Comparison of ENCODE assay signal across 1 cellular context in the genomic region with DNA sequence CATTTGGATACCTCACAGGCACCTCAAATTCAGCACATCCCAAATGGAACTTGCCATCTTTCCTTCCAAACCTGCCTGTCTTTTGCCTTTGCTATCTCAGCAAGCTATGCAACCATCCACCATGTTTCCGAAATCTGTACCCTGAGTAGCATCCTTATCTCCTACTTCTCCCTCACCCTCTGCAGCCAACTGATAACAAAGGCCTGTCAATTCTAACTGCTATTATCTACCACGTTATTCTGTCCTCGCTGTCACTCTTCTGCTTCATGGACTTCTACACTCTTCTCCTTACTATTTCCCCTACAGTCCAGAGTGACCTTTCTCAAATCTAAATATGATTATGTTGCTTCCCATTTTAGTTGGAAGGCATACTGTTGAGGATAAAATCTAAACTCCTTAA.
TF ChIP-seq lines count a peak whose summit lies in the region.

No MANE protein-coding gene starts in this region.

TF ChIP-seq in K562, 482 proteins besides CTCF, POLR2A, EP300 and RAD21 (continued from another document and continues in another):
- TF ChIP-seq, protein P1, sequence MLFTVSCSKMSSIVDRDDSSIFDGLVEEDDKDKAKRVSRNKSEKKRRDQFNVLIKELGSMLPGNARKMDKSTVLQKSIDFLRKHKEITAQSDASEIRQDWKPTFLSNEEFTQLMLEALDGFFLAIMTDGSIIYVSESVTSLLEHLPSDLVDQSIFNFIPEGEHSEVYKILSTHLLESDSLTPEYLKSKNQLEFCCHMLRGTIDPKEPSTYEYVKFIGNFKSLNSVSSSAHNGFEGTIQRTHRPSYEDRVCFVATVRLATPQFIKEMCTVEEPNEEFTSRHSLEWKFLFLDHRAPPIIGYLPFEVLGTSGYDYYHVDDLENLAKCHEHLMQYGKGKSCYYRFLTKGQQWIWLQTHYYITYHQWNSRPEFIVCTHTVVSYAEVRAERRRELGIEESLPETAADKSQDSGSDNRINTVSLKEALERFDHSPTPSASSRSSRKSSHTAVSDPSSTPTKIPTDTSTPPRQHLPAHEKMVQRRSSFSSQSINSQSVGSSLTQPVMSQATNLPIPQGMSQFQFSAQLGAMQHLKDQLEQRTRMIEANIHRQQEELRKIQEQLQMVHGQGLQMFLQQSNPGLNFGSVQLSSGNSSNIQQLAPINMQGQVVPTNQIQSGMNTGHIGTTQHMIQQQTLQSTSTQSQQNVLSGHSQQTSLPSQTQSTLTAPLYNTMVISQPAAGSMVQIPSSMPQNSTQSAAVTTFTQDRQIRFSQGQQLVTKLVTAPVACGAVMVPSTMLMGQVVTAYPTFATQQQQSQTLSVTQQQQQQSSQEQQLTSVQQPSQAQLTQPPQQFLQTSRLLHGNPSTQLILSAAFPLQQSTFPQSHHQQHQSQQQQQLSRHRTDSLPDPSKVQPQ (CRISPR knock-in tag; IDR thresholded peaks at IDR 0.05; ENCODE audit: borderline replicate concordance) = no peak
- TF ChIP-seq YBX1 (IDR thresholded peaks at IDR 0.05) = no peak
- no peak for TF ChIP-seq U2AF1 (optimal IDR thresholded peaks at IDR 0.05; ENCODE audit: low read depth, low read length)
- no peak for TF ChIP-seq PCBP2 (IDR thresholded peaks at IDR 0.05; ENCODE audit: low read depth, low read length, poor library complexity, severe bottlenecking)
- TF ChIP-seq GATAD2B (IDR thresholded peaks at IDR 0.05; ENCODE audit: borderline replicate concordance) = no peak
- peak; percentile 86 for TF ChIP-seq TCF3 (CRISPR knock-in tag; IDR thresholded peaks at IDR 0.05)
- TF ChIP-seq, protein P2, sequence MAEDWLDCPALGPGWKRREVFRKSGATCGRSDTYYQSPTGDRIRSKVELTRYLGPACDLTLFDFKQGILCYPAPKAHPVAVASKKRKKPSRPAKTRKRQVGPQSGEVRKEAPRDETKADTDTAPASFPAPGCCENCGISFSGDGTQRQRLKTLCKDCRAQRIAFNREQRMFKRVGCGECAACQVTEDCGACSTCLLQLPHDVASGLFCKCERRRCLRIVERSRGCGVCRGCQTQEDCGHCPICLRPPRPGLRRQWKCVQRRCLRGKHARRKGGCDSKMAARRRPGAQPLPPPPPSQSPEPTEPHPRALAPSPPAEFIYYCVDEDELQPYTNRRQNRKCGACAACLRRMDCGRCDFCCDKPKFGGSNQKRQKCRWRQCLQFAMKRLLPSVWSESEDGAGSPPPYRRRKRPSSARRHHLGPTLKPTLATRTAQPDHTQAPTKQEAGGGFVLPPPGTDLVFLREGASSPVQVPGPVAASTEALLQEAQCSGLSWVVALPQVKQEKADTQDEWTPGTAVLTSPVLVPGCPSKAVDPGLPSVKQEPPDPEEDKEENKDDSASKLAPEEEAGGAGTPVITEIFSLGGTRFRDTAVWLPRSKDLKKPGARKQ (CRISPR knock-in tag; IDR thresholded peaks at IDR 0.05) = no peak
- peak; percentile 74; the same call in 1 of the 2 replicates for TF ChIP-seq PYGO2 (tag; IDR thresholded peaks at IDR 0.05)
- TF ChIP-seq, protein P3, sequence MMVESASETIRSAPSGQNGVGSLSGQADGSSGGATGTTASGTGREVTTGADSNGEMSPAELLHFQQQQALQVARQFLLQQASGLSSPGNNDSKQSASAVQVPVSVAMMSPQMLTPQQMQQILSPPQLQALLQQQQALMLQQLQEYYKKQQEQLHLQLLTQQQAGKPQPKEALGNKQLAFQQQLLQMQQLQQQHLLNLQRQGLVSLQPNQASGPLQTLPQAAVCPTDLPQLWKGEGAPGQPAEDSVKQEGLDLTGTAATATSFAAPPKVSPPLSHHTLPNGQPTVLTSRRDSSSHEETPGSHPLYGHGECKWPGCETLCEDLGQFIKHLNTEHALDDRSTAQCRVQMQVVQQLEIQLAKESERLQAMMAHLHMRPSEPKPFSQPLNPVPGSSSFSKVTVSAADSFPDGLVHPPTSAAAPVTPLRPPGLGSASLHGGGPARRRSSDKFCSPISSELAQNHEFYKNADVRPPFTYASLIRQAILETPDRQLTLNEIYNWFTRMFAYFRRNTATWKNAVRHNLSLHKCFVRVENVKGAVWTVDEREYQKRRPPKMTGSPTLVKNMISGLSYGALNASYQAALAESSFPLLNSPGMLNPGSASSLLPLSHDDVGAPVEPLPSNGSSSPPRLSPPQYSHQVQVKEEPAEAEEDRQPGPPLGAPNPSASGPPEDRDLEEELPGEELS (CRISPR knock-in tag; IDR thresholded peaks at IDR 0.05; ENCODE audit: borderline replicate concordance) = no peak
- no peak for TF ChIP-seq POU5F1 (IDR thresholded peaks at IDR 0.05; ENCODE audit: borderline replicate concordance, low read depth, low read length, partially characterized antibody)
- TF ChIP-seq NR2C1 (IDR thresholded peaks at IDR 0.05) = no peak
- TF ChIP-seq NR2C1 (tag; IDR thresholded peaks at IDR 0.05) = no peak
- no peak for TF ChIP-seq ZNF143 (CRISPR knock-in tag; IDR thresholded peaks at IDR 0.05)
- TF ChIP-seq, protein P4, sequence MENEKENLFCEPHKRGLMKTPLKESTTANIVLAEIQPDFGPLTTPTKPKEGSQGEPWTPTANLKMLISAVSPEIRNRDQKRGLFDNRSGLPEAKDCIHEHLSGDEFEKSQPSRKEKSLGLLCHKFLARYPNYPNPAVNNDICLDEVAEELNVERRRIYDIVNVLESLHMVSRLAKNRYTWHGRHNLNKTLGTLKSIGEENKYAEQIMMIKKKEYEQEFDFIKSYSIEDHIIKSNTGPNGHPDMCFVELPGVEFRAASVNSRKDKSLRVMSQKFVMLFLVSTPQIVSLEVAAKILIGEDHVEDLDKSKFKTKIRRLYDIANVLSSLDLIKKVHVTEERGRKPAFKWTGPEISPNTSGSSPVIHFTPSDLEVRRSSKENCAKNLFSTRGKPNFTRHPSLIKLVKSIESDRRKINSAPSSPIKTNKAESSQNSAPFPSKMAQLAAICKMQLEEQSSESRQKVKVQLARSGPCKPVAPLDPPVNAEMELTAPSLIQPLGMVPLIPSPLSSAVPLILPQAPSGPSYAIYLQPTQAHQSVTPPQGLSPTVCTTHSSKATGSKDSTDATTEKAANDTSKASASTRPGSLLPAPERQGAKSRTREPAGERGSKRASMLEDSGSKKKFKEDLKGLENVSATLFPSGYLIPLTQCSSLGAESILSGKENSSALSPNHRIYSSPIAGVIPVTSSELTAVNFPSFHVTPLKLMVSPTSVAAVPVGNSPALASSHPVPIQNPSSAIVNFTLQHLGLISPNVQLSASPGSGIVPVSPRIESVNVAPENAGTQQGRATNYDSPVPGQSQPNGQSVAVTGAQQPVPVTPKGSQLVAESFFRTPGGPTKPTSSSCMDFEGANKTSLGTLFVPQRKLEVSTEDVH (IDR thresholded peaks at IDR 0.05; ENCODE audit: low read depth, partially characterized antibody) = no peak
- no peak for TF ChIP-seq ZNF282 (CRISPR knock-in tag; IDR thresholded peaks at IDR 0.05)
- no peak for TF ChIP-seq CCNT2 (IDR thresholded peaks at IDR 0.05; ENCODE audit: borderline replicate concordance, extremely low read depth, insufficient read length, low read depth, low read length)
- TF ChIP-seq, protein P5, sequence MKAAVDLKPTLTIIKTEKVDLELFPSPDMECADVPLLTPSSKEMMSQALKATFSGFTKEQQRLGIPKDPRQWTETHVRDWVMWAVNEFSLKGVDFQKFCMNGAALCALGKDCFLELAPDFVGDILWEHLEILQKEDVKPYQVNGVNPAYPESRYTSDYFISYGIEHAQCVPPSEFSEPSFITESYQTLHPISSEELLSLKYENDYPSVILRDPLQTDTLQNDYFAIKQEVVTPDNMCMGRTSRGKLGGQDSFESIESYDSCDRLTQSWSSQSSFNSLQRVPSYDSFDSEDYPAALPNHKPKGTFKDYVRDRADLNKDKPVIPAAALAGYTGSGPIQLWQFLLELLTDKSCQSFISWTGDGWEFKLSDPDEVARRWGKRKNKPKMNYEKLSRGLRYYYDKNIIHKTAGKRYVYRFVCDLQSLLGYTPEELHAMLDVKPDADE (conservative IDR thresholded peaks at IDR 0.05; ENCODE audit: control insufficient read depth, low read depth, low read length) = no peak
- no peak for TF ChIP-seq HDGF (IDR thresholded peaks at IDR 0.05)
- TF ChIP-seq, protein P6, sequence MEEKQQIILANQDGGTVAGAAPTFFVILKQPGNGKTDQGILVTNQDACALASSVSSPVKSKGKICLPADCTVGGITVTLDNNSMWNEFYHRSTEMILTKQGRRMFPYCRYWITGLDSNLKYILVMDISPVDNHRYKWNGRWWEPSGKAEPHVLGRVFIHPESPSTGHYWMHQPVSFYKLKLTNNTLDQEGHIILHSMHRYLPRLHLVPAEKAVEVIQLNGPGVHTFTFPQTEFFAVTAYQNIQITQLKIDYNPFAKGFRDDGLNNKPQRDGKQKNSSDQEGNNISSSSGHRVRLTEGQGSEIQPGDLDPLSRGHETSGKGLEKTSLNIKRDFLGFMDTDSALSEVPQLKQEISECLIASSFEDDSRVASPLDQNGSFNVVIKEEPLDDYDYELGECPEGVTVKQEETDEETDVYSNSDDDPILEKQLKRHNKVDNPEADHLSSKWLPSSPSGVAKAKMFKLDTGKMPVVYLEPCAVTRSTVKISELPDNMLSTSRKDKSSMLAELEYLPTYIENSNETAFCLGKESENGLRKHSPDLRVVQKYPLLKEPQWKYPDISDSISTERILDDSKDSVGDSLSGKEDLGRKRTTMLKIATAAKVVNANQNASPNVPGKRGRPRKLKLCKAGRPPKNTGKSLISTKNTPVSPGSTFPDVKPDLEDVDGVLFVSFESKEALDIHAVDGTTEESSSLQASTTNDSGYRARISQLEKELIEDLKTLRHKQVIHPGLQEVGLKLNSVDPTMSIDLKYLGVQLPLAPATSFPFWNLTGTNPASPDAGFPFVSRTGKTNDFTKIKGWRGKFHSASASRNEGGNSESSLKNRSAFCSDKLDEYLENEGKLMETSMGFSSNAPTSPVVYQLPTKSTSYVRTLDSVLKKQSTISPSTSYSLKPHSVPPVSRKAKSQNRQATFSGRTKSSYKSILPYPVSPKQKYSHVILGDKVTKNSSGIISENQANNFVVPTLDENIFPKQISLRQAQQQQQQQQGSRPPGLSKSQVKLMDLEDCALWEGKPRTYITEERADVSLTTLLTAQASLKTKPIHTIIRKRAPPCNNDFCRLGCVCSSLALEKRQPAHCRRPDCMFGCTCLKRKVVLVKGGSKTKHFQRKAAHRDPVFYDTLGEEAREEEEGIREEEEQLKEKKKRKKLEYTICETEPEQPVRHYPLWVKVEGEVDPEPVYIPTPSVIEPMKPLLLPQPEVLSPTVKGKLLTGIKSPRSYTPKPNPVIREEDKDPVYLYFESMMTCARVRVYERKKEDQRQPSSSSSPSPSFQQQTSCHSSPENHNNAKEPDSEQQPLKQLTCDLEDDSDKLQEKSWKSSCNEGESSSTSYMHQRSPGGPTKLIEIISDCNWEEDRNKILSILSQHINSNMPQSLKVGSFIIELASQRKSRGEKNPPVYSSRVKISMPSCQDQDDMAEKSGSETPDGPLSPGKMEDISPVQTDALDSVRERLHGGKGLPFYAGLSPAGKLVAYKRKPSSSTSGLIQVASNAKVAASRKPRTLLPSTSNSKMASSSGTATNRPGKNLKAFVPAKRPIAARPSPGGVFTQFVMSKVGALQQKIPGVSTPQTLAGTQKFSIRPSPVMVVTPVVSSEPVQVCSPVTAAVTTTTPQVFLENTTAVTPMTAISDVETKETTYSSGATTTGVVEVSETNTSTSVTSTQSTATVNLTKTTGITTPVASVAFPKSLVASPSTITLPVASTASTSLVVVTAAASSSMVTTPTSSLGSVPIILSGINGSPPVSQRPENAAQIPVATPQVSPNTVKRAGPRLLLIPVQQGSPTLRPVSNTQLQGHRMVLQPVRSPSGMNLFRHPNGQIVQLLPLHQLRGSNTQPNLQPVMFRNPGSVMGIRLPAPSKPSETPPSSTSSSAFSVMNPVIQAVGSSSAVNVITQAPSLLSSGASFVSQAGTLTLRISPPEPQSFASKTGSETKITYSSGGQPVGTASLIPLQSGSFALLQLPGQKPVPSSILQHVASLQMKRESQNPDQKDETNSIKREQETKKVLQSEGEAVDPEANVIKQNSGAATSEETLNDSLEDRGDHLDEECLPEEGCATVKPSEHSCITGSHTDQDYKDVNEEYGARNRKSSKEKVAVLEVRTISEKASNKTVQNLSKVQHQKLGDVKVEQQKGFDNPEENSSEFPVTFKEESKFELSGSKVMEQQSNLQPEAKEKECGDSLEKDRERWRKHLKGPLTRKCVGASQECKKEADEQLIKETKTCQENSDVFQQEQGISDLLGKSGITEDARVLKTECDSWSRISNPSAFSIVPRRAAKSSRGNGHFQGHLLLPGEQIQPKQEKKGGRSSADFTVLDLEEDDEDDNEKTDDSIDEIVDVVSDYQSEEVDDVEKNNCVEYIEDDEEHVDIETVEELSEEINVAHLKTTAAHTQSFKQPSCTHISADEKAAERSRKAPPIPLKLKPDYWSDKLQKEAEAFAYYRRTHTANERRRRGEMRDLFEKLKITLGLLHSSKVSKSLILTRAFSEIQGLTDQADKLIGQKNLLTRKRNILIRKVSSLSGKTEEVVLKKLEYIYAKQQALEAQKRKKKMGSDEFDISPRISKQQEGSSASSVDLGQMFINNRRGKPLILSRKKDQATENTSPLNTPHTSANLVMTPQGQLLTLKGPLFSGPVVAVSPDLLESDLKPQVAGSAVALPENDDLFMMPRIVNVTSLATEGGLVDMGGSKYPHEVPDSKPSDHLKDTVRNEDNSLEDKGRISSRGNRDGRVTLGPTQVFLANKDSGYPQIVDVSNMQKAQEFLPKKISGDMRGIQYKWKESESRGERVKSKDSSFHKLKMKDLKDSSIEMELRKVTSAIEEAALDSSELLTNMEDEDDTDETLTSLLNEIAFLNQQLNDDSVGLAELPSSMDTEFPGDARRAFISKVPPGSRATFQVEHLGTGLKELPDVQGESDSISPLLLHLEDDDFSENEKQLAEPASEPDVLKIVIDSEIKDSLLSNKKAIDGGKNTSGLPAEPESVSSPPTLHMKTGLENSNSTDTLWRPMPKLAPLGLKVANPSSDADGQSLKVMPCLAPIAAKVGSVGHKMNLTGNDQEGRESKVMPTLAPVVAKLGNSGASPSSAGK (IDR thresholded peaks at IDR 0.05) = no peak
- peak; percentile 76 to 99; a peak in 3 of 4 replicates for TF ChIP-seq RCOR1 (IDR thresholded peaks at IDR 0.05; ENCODE audit: borderline replicate concordance in 1 of 2, low read depth in 2 of 2, low read length in 2 of 2)
- no peak for TF ChIP-seq ZNF175 (CRISPR knock-in tag; IDR thresholded peaks at IDR 0.05; ENCODE audit: low read depth)
- no peak for TF ChIP-seq RBM34 (IDR thresholded peaks at IDR 0.05; ENCODE audit: borderline replicate concordance, insufficient read depth, low read length)
- no peak for TF ChIP-seq EGR1 (conservative IDR thresholded peaks at IDR 0.05)
- no peak for TF ChIP-seq HNRNPUL1 (IDR thresholded peaks at IDR 0.05; ENCODE audit: low read length)
- TF ChIP-seq NFXL1 (CRISPR knock-in tag; IDR thresholded peaks at IDR 0.05) = no peak
- TF ChIP-seq, protein P7, sequence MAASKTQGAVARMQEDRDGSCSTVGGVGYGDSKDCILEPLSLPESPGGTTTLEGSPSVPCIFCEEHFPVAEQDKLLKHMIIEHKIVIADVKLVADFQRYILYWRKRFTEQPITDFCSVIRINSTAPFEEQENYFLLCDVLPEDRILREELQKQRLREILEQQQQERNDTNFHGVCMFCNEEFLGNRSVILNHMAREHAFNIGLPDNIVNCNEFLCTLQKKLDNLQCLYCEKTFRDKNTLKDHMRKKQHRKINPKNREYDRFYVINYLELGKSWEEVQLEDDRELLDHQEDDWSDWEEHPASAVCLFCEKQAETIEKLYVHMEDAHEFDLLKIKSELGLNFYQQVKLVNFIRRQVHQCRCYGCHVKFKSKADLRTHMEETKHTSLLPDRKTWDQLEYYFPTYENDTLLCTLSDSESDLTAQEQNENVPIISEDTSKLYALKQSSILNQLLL (CRISPR knock-in tag; IDR thresholded peaks at IDR 0.05; ENCODE audit: borderline replicate concordance) = no peak
- no peak for TF ChIP-seq TGIF2 (CRISPR knock-in tag; IDR thresholded peaks at IDR 0.05)
- no peak for TF ChIP-seq SRSF1 (IDR thresholded peaks at IDR 0.05; ENCODE audit: low read depth, low read length)
- no peak for TF ChIP-seq MYBL2 (IDR thresholded peaks at IDR 0.05; ENCODE audit: low read depth)
- no peak for TF ChIP-seq MYBL2 (CRISPR knock-in tag; IDR thresholded peaks at IDR 0.05; ENCODE audit: borderline replicate concordance)
- TF ChIP-seq ZNF445 (CRISPR knock-in tag; IDR thresholded peaks at IDR 0.05; ENCODE audit: low read depth) = no peak
- TF ChIP-seq SAP30 (IDR thresholded peaks at IDR 0.05; ENCODE audit: borderline replicate concordance, insufficient read depth, low read depth, low read length, poor library complexity, severe bottlenecking) = no peak
- peak; percentile 91 for TF ChIP-seq TAL1 (IDR thresholded peaks at IDR 0.05)
